Comparison of ENCODE assay signal across 9 cellular contexts in the genomic region with DNA sequence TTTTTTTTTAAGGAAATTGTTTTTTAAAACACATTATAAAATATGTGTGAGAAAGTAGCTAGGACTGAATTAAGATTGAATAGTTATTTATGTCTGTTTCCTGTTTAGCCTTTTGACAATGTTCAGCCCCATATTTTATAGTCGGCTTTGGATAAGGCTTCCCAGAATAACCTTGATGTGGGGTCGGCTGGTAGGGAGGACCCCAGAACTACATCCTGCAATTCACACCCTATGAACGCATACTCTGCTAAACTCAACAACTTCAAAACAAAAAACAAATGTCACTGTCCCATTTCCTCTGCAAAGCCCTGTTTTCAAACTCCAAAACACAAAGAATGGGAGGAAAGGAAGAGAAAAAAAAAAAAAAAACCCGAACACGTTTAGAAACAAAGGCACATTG.
"Had no signal": no experiment of that assay in that cellular context is flagged by ENCODE, and none has a peak within 500 bp of the region (broad histone marks: within the 10 kb centered on the region; RNA-seq: fewer than 3 reads in every experiment).

No MANE protein-coding gene starts in this region.

- H3K27me3 Mint-ChIP-seq: IgD-negative memory B cell had no signal

- DNase-seq: GM23248, GOT3, H7, HFFc6 had no signal

- H2AFZ ChIP-seq: GM23248 had no signal

- H3K27ac ChIP-seq: GM23248, HL-60 had no signal

- H3K4me1 ChIP-seq: HAP-1 had no signal

- H3K4me3 Mint-ChIP-seq: HFFc6, IgD-negative memory B cell had no signal

- H3K36me3 ChIP-seq: HAP-1 had no signal

- H3K9me3 ChIP-seq: HAP-1 had no signal

- H3K9me3 Mint-ChIP-seq: HFFc6, IgD-negative memory B cell had no signal

- H3K9ac ChIP-seq: GM23248 had no signal

- H3K4me3 ChIP-seq: GM23248, HAP-1 had no signal

- FAIRE-seq: HepG2 had no signal

- ATAC-seq: HCT116, HepG2 had no signal

- H3K27ac Mint-ChIP-seq: HFFc6, IgD-negative memory B cell had no signal

- H3K36me3 Mint-ChIP-seq: IgD-negative memory B cell had no signal
